1 cellular context compared by ENCODE assay signal in genomic region chr4:38424171-38424871, GRCh38.
TF ChIP-seq lines count a peak whose summit lies in the region.

No MANE protein-coding gene starts in this region.

TF ChIP-seq in SK-N-SH, 30 proteins besides CTCF, POLR2A, EP300 and RAD21 (continued from another document):
- TF ChIP-seq GABPA (IDR thresholded peaks at IDR 0.05; ENCODE audit: low read depth) (no peak), ELF1 (IDR thresholded peaks at IDR 0.05) (no peak), TCF12 (IDR thresholded peaks at IDR 0.05) (no peak), YY1 (IDR thresholded peaks at IDR 0.05; ENCODE audit: low read depth) (no peak), FOXJ3 (CRISPR knock-in tag; IDR thresholded peaks at IDR 0.05) (no peak), TEAD4 (IDR thresholded peaks at IDR 0.05; ENCODE audit: borderline replicate concordance, insufficient read depth) (no peak), CHD2 (IDR thresholded peaks at IDR 0.05; ENCODE audit: low read length, partially characterized antibody) (no peak), REST (IDR thresholded peaks at IDR 0.05; ENCODE audit: low read depth, low read length) (no peak)
